In genomic region chr1:9767964-9768668, GRCh38 we compare ENCODE assay signal across 9 cellular contexts. TPM values are rescaled to one million over a fixed set of nuclear protein-coding genes. Genes with fewer than 3 reads are reported as not detected.
DNase-seq lines count a peak whose midpoint lies in the region; ATAC-seq, FAIRE-seq and TF ChIP-seq lines count a peak whose summit lies in the region.
"Had no signal": no experiment of that assay in that cellular context is flagged by ENCODE, and none has a peak within 500 bp of the region (broad histone marks: within the 10 kb centered on the region; RNA-seq: fewer than 3 reads in every experiment).

No MANE protein-coding gene starts in this region.

- 91% methylated on average over 11 of the region's 24 CpGs for WGBS in GM12878 (ENCODE audit: insufficient coverage, insufficient replicate concordance, low lambda C conversion rate, missing lambda C conversion rate)

- TF ChIP-seq EP300 in GM12878 (IDR thresholded peaks at IDR 0.05; ENCODE audit: borderline replicate concordance in 1 of 2, control insufficient read depth in 1 of 2, low read depth in 2 of 2, low read length in 2 of 2), result no peak

- POLR2A ChIA-PET in Panc1 (lab: Charles Lee) (no interaction called here), GM12878 (lab: Charles Lee) (interaction anchor here (0.5 to 0.6 kb wide), 2 partner anchors 218 to 266 kb away, joined by 3 read pairs; no protein-coding TSS in a partner anchor)

- no peak overlapping the region for H2AFZ ChIP-seq in GM12878 (ENCODE audit: control insufficient read depth, low read depth, low read length)

- H3K36me3 ChIP-seq in Panc1 (ENCODE audit: control insufficient read depth, insufficient read depth, low read length) (no peaks in the 10 kb centered on the region), GM12878 (ENCODE audit: control insufficient read depth in 2 of 2, insufficient read depth in 2 of 2, low read length in 1 of 2) (peaks cover 2 to 12% of the 10 kb centered on the region in 2 experiments; a peak in 3 of 4 replicates)

- H3K9me3 ChIP-seq in Panc1 (ENCODE audit: control insufficient read depth, insufficient read depth, low read depth, low read length) (no peaks in the 10 kb centered on the region), GM12878 (replicated peaks; ENCODE audit: control insufficient read depth, insufficient read depth, low read length) (no peaks in the 10 kb centered on the region)
- H3K9me3 ChIP-seq: heart left ventricle had no signal

- H3K4me1 ChIP-seq in Panc1 (ENCODE audit: control insufficient read depth, insufficient read depth, low read length), result peaks cover 11% of the 10 kb centered on the region
- no peaks in the 10 kb centered on the region for H3K4me1 ChIP-seq in GM12878 (ENCODE audit: control insufficient read depth, insufficient read depth, low read length)

- intact Hi-C loops in Panc1 (cut with micrococcal nuclease; ENCODE audit: unreplicated experiment) (no loop called here), GM12878 (cut with micrococcal nuclease; ENCODE audit: unreplicated experiment) (no loop called here)

- RAD21 ChIA-PET in GM12878 (lab: Charles Lee; ENCODE audit: unreplicated experiment), result no interaction called here

- ATAC-seq in Panc1 (peak; percentile 51; the same call in 1 of the 2 replicates), GM12878 (peak; percentile 29; the same call in 2 of the 3 replicates), HG03469 (IDR thresholded peaks at IDR 0.05; ENCODE audit: unreplicated experiment) (no peak)

- TF ChIP-seq POLR2A in GM12878 (IDR thresholded peaks at IDR 0.05; ENCODE audit: low read depth, low read length), result no peak

- in situ Hi-C loops in Panc1 (cut with HindIII; ENCODE audit: low pct_unique_long_range_greater_than_20kb, low sequenced_read_pairs), result no loop called here
- in situ Hi-C loops in GM12878 (cut with MboI), result no loop called here

- no peak overlapping the region for H3K9ac ChIP-seq in GM12878 (ENCODE audit: control insufficient read depth, insufficient read depth, low read length)

- TF ChIP-seq RAD21 in GM12878 (IDR thresholded peaks at IDR 0.05; ENCODE audit: insufficient read depth, low read depth, low read length), result no peak

- CTCF ChIA-PET in Panc1 (lab: Charles Lee) (interaction anchor here (0.5 kb wide), 1 partner anchor 175 kb away, joined by 6 read pairs; no protein-coding TSS in a partner anchor), GM12878 (lab: Yijun Ruan, JAX) (interaction anchor here (1.7 kb wide), 1 partner anchor 16 kb away, joined by 7 read pairs; no protein-coding TSS in a partner anchor)

- no peak for FAIRE-seq in GM12878 (lab: Jason Lieb, UNC)

- SMC1A ChIA-PET in GM12878 (lab: Charles Lee; ENCODE audit: uncharacterized antibody, unreplicated experiment), result no interaction called here

- no peak for TF ChIP-seq CTCF in Panc1 (IDR thresholded peaks at IDR 0.05)
- no peak for TF ChIP-seq CTCF in GM12878 (IDR thresholded peaks at IDR 0.05 in 2 of 3, conservative IDR thresholded peaks at IDR 0.05 in 1 of 3; ENCODE audit: control insufficient read depth in 2 of 3, extremely low read depth in 1 of 3, insufficient read depth in 1 of 3, low read depth in 3 of 3, low read length in 3 of 3)
- no peak for TF ChIP-seq CTCF in GM20000 (IDR thresholded peaks at IDR 0.05; ENCODE audit: extremely low read depth, missing control alignments)

- DNase-seq in activated CD8-positive, alpha-beta memory T cell treated with anti-CD3 and anti-CD28 coated beads, Interleukin-2, amount 50 U/mL, for 48 hours, result peak; percentile 60
- DNase-seq in activated CD8-positive, alpha-beta memory T cell treated with anti-CD3 and anti-CD28 coated beads, Interleukin-2, amount 50 U/mL, for 4 hours, result no peak
- DNase-seq in Panc1 (ENCODE audit: low read depth, low spot score) (no peak), GM12878 (ENCODE audit: low read depth, low spot score) (no peak), GM20000 (ENCODE audit: low spot score) (no peak), NCI-H2171 (lab: John Stamatoyannopoulos, UW) (no peak)
- peak in 2 of 3 donors; percentile 1 to 11 for DNase-seq in stimulated activated CD4-positive, alpha-beta T cell treated with anti-CD3 and anti-CD28 coated beads, TNF-alpha, amount 100 ng/mL, for 48 hours (ENCODE audit: low read depth in 3 of 3)
- DNase-seq: heart left ventricle had no signal

- no peaks in the 10 kb centered on the region for H3K27me3 ChIP-seq in Panc1 (ENCODE audit: control insufficient read depth, insufficient read depth, low read length)
- no peaks in the 10 kb centered on the region for H3K27me3 ChIP-seq in GM12878 (replicated peaks in 1 of 2; ENCODE audit: control insufficient read depth in 2 of 2, insufficient read depth in 2 of 2, low read length in 1 of 2)
- H3K27me3 ChIP-seq: heart left ventricle had no signal

- H4K20me1 ChIP-seq in GM12878 (ENCODE audit: control insufficient read depth, insufficient read depth), result no peaks in the 10 kb centered on the region

- no peak overlapping the region for H3K4me2 ChIP-seq in GM12878 (ENCODE audit: control insufficient read depth, insufficient read depth)

- no peaks in the 10 kb centered on the region; the same call in 1 of the 2 replicates for H3K79me2 ChIP-seq in GM12878 (ENCODE audit: control insufficient read depth, insufficient read depth, low read length)

- no TSS peak for BruUV-seq in Panc1 (replicated peaks; lab: Mats Ljungman, UMichigan)
- no TSS peak for BruUV-seq in GM12878 (replicated peaks; lab: Mats Ljungman, UMichigan)

- H3K4me3 ChIP-seq in Panc1 (ENCODE audit: low read depth in 2 of 2, low read length in 2 of 2), result no peak overlapping the region
- no peak overlapping the region for H3K4me3 ChIP-seq in GM12878
- H3K4me3 ChIP-seq: heart left ventricle had no signal

- H3K27ac ChIP-seq in Panc1 (ENCODE audit: low read length), result no peak overlapping the region
- H3K27ac ChIP-seq in GM12878 (ENCODE audit: control insufficient read depth, insufficient read depth), result no peak overlapping the region
- H3K27ac ChIP-seq: heart left ventricle had no signal

TF ChIP-seq in GM12878, 131 proteins besides CTCF, POLR2A, EP300 and RAD21 (continues in another document):
- no peak for TF ChIP-seq EED (IDR thresholded peaks at IDR 0.05; ENCODE audit: low read depth)
- no peak for TF ChIP-seq SIX5 (IDR thresholded peaks at IDR 0.05; ENCODE audit: low read depth, low read length, severe bottlenecking)
- no peak for TF ChIP-seq SKIL (IDR thresholded peaks at IDR 0.05; ENCODE audit: low read depth, poor library complexity, severe bottlenecking)
- TF ChIP-seq MXI1 (IDR thresholded peaks at IDR 0.05; ENCODE audit: low read depth, low read length), result no peak
- no peak for TF ChIP-seq SUZ12 (IDR thresholded peaks at IDR 0.05; ENCODE audit: unreplicated experiment)
- no peak for TF ChIP-seq ZNF24 (IDR thresholded peaks at IDR 0.05)

RNA-seq across cellular contexts. Expression of gene CLSTN1, which starts 55.6 kb away (rescaled TPM):
- total RNA-seq in Panc1 (2021; ENCODE audit: unreplicated experiment) (143 TPM), GM12878 (2014; rRNA removed) (24.9 and 32.3 TPM in 2 replicates), GM12878 (2014; rRNA removed; fragmentation: Illumina TruSeq; extraction: Trizol) (18.4 and 21.5 TPM in 2 replicates), GM12878 (2021) (63.2 and 64.4 TPM in 2 replicates)
- polyA plus RNA-seq in Panc1 (2012; ENCODE audit: insufficient read length), result 184 TPM
- 36.4 and 44.3 TPM in 2 replicates for total RNA-seq in GM12878 (2013; cell fraction: nucleolus; rRNA removed)
- 22.3 TPM for polyA plus RNA-seq in GM12878 (2011; ENCODE audit: low read depth)
- polyA plus RNA-seq in GM12878 (2011; rRNA removed) (7.0 and 11.7 TPM in 2 replicates), GM12878 (2014; fragmentation: Illumina TruSeq; extraction: Trizol) (31.3 and 37.6 TPM in 2 replicates), GM12878 (2014; fragmentation: Nextera tagmentation; extraction: Ambion mirVana) (1 to 10 TPM; 2.7 to 5.6 TPM), GM12878 (2014; rRNA removed) (29.5 and 32.0 TPM in 2 replicates), GM12878 (2016; fragmentation: Nextera tagmentation; extraction: Ambion mirVana) (10 to 100 TPM in 1 of 2 experiments, 1 to 10 TPM in 1; 6.5 to 24.9 TPM)
- polyA plus RNA-seq in GM12878 (2011; cell fraction: cytosol; rRNA removed), result 18.3 and 21.7 TPM in 2 replicates
- polyA plus RNA-seq in GM12878 (2011; cell fraction: nucleus; rRNA removed), result 25.4 and 32.6 TPM in 2 replicates
- polyA plus RNA-seq in GM12878 (2012), result 46.2 and 49.9 TPM in 2 replicates
- 14.1 and 17.1 TPM in 2 replicates for polyA minus RNA-seq in GM12878 (2011; rRNA and poly(A)+ RNA removed)
- polyA minus RNA-seq in GM12878 (2011; cell fraction: cytosol; rRNA and poly(A)+ RNA removed), result 16.7 and 19.6 TPM in 2 replicates
- polyA minus RNA-seq in GM12878 (2011; cell fraction: nucleus; rRNA and poly(A)+ RNA removed), result 6.3 and 11.1 TPM in 2 replicates

Comparison
In these comparisons a context has a peak if more than half of its experiments do, and no peak if none do; other contexts are left out.
1. DNase-seq: peak in activated CD8-positive, alpha-beta memory T cell treated with anti-CD3 and anti-CD28 coated beads, Interleukin-2, amount 50 U/mL, for 48 hours (single experiment) and stimulated activated CD4-positive, alpha-beta T cell treated with anti-CD3 and anti-CD28 coated beads, TNF-alpha, amount 100 ng/mL, for 48 hours (2 of 3); none in activated CD8-positive, alpha-beta memory T cell treated with anti-CD3 and anti-CD28 coated beads, Interleukin-2, amount 50 U/mL, for 4 hours (single experiment), Panc1 (single experiment), GM12878 (single experiment), GM20000 (single experiment) and NCI-H2171 (single experiment).